8 cellular contexts compared by ENCODE assay signal in genomic region chr6:24486065-24486464, GRCh38.
"Had no signal": no experiment of that assay in that cellular context is flagged by ENCODE, and none has a peak within 500 bp of the region (broad histone marks: within the 10 kb centered on the region; RNA-seq: fewer than 3 reads in every experiment).

No MANE protein-coding gene starts in this region.

- H3K4me3 ChIP-seq: K562 had no signal

- H3K27ac Mint-ChIP-seq: IgD-negative memory B cell had no signal

- ATAC-seq: HepG2, K562 had no signal

- H3K27ac ChIP-seq: HL-60 had no signal

- H3K4me1 Mint-ChIP-seq: IgD-negative memory B cell had no signal

- H3K4me3 Mint-ChIP-seq: IgD-negative memory B cell had no signal

- H3K9me3 Mint-ChIP-seq: IgD-negative memory B cell had no signal

- DNase-seq: IMR-90, KBM-7, KG1 had no signal

- FAIRE-seq: HepG2, HTR-8/SVneo, K562 had no signal

- H3K27me3 Mint-ChIP-seq: IgD-negative memory B cell had no signal

- H3K36me3 Mint-ChIP-seq: IgD-negative memory B cell had no signal
